ENCODE assay signal across 9 cellular contexts in the genomic region with DNA sequence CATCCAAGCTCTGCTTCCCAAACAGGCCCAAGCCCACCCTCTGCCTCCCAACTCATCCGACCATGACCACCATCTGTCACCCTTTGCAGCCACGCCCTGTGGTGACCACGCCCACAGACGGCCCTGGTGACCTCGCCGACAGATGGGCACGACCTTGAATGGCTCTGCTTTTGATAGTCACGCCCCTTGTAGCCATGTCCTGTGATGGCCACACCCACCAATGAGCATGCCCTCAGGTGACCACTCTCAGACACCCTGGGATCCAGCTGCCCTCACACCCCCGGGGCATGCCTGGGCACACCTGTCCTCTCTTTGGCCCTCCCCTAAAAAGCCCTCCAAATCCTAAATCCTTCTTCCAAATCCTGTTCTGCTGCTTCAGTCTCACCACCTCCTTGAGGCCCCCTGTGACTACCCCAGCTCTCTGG. TPM values are rescaled to one million over a fixed set of nuclear protein-coding genes. Genes with fewer than 3 reads are reported as not detected.
A peak's percentile ranks its signal among the peaks of the same experiment; 100 is the strongest.
DNase-seq lines count a peak whose midpoint lies in the region; ATAC-seq and TF ChIP-seq lines count a peak whose summit lies in the region.
"Had no signal": no experiment of that assay in that cellular context is flagged by ENCODE, and none has a peak within 500 bp of the region (broad histone marks: within the 10 kb centered on the region; RNA-seq: fewer than 3 reads in every experiment).

No MANE protein-coding gene starts in this region.

- H3K4me1 ChIP-seq in Caco-2, result peaks cover 13% of the 10 kb centered on the region

- DNase-seq in Caco-2, result peak; percentile 31 to 56
- peak; percentile 80 for DNase-seq in NCI-H2196 (lab: John Stamatoyannopoulos, UW; ENCODE audit: unreplicated experiment)
- DNase-seq in dorsolateral prefrontal cortex, result peak in 3 of 10 donors; percentile 24 to 36 (median 32)
- DNase-seq in myocyte (ENCODE audit: low read depth), result peak; percentile 88

- POLR2A ChIA-PET in Caco-2 (lab: Charles Lee), result no interaction called here

- no peak for TF ChIP-seq POLR2A in GM18505 (IDR thresholded peaks at IDR 0.05; ENCODE audit: borderline replicate concordance, extremely low read depth, insufficient read depth, insufficient read length)

- H3K4me3 ChIP-seq in Caco-2 (ENCODE audit: low read depth, low read length) (peak overlapping the region; percentile 49; the same call in 1 of the 2 replicates), dorsolateral prefrontal cortex (peak overlapping the region in 48 of 59 donors; percentile 41 to 83 (median 72))

- TF ChIP-seq CTCF in Caco-2 (IDR thresholded peaks at IDR 0.05; ENCODE audit: insufficient read depth in 1 of 2, low read depth in 1 of 2, low read length in 1 of 2, severe bottlenecking in 1 of 2, unreplicated experiment in 1 of 2) (no peak), dorsolateral prefrontal cortex (IDR thresholded peaks at IDR 0.05 in 54 of 56, conservative IDR thresholded peaks at IDR 0.05 in 2 of 56; ENCODE audit: low read depth in 1 of 56, partially characterized antibody in 56 of 56) (no peak)

- no peaks in the 10 kb centered on the region for H3K27me3 ChIP-seq in Caco-2 (replicated peaks; ENCODE audit: control insufficient read depth, insufficient read depth, low read length)
- H3K27me3 ChIP-seq in dorsolateral prefrontal cortex, result no peaks in the 10 kb centered on the region
- H3K27me3 ChIP-seq: gastrocnemius medialis had no signal

- peaks cover 17% of the 10 kb centered on the region for H3K4me1 Mint-ChIP-seq in Caco-2 (ENCODE audit: low read depth, unreplicated experiment)

- H3K4me3 Mint-ChIP-seq in Caco-2 (ENCODE audit: unreplicated experiment), result peak overlapping the region; percentile 86

- peak overlapping the region; percentile 14 for H3K27ac Mint-ChIP-seq in Caco-2 (ENCODE audit: unreplicated experiment)

- peak overlapping the region in 17 of 59 donors; percentile 43 to 87 (median 78) for H3K27ac ChIP-seq in dorsolateral prefrontal cortex

- no peaks in the 10 kb centered on the region for H3K9me3 Mint-ChIP-seq in Caco-2 (ENCODE audit: unreplicated experiment)

- BruUV-seq in Caco-2 (replicated peaks; lab: Mats Ljungman, UMichigan), result no TSS peak

- H3K36me3 Mint-ChIP-seq in Caco-2 (ENCODE audit: insufficient read depth, unreplicated experiment), result no peaks in the 10 kb centered on the region

- no peaks in the 10 kb centered on the region for H3K36me3 ChIP-seq in Caco-2 (ENCODE audit: control insufficient read depth, insufficient read depth, low read length)
- H3K36me3 ChIP-seq: gastrocnemius medialis had no signal

- no peaks in the 10 kb centered on the region for H3K9me3 ChIP-seq in Caco-2
- H3K9me3 ChIP-seq: gastrocnemius medialis had no signal

- intact Hi-C loops in Caco-2 (cut with micrococcal nuclease; ENCODE audit: unreplicated experiment) (loop anchor here (5.0 kb wide), 1 partner anchor 540 kb away; no protein-coding TSS in a partner anchor), dorsolateral prefrontal cortex (cut with DNase I) (no loop called here)

- no peaks in the 10 kb centered on the region for H3K27me3 Mint-ChIP-seq in Caco-2 (ENCODE audit: insufficient read depth, unreplicated experiment)

- no peak for ATAC-seq in GM19324 (IDR thresholded peaks at IDR 0.05; ENCODE audit: low FRiP score, unreplicated experiment)
- no peak for ATAC-seq in GM21723 (IDR thresholded peaks at IDR 0.05; ENCODE audit: unreplicated experiment)
- no peak for ATAC-seq in HG02884 (IDR thresholded peaks at IDR 0.05; ENCODE audit: unreplicated experiment)
- no peak for ATAC-seq in GM18505 (IDR thresholded peaks at IDR 0.05; ENCODE audit: unreplicated experiment)

- CTCF ChIA-PET in Caco-2 (lab: Charles Lee), result interaction anchor here (2.4 kb wide), 1 partner anchor 14 kb away, joined by 7 read pairs; no protein-coding TSS in a partner anchor

RNA-seq across cellular contexts. Expression of gene SSR1, which starts 51.0 kb away (rescaled TPM):
- total RNA-seq in Caco-2 (2022) (136 and 150 TPM in 2 replicates), dorsolateral prefrontal cortex (100 to 1,000 TPM in 6 of 120 experiments, 10 to 100 TPM in 114; 65.6 to 106 (median 82.5) TPM), myocyte (68.2 and 74.2 TPM in 2 replicates)
- 94.1 TPM for polyA plus RNA-seq in myocyte (2012)
